ENCODE assay signal across 26 cellular contexts in the genomic region with DNA sequence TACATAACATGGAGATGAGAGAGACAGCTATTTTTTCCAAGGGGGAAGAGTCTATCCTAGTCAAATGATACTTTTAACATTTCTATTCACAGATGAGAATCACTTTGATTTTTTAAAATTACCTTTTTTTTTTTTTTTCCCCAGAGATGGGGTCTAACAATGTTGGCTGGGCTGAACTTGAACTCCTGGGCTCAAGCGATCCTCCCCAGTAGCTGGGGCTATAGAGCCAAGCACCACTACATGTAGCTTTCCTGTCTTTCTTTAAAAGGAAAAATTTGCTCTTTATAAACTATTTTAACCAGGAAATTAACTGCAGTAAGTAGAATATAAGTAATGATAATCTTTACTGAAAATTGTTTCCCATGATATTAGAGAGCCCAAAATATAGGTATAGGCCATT. TPM values are rescaled to one million over a fixed set of nuclear protein-coding genes. Genes with fewer than 3 reads are reported as not detected.
DNase-seq lines count a peak whose midpoint lies in the region; ATAC-seq and TF ChIP-seq lines count a peak whose summit lies in the region.
"Had no signal": no experiment of that assay in that cellular context is flagged by ENCODE, and none has a peak within 500 bp of the region (broad histone marks: within the 10 kb centered on the region; RNA-seq: fewer than 3 reads in every experiment).

No MANE protein-coding gene starts in this region.

- peaks cover 4% of the 10 kb centered on the region for H4K20me1 ChIP-seq in H9 (ENCODE audit: control insufficient read depth, insufficient read depth, insufficient read length)
- no peaks in the 10 kb centered on the region for H4K20me1 ChIP-seq in fibroblast of lung (ENCODE audit: control insufficient read depth, extremely low read depth, insufficient read depth, low read length)
- no peaks in the 10 kb centered on the region for H4K20me1 ChIP-seq in neural cell (ENCODE audit: insufficient read depth)

- TF ChIP-seq EP300 in neural cell (conservative IDR thresholded peaks at IDR 0.05; ENCODE audit: poor library complexity, severe bottlenecking) (no peak), tibial nerve (IDR thresholded peaks at IDR 0.05) (no peak)

- no peak overlapping the region for H3K18ac ChIP-seq in H9 (ENCODE audit: insufficient read length, low read depth, low read length)

- WGBS in H9 (ENCODE audit: extremely low coverage, insufficient read length, low lambda C conversion rate) = no CpG with 5 or more reads among the region's 1 CpG
- 52 to 57% methylated on average over 1 of the region's 1 CpG for WGBS in tibial nerve, 2 donors

- no peak overlapping the region for H2BK15ac ChIP-seq in H9 (ENCODE audit: low read depth, low read length)

- H3K56ac ChIP-seq in H9 (ENCODE audit: insufficient read length, low read depth, low read length) = no peak overlapping the region

- no peak overlapping the region for H4K5ac ChIP-seq in H9 (ENCODE audit: insufficient read length, low read depth, low read length)

- no peak overlapping the region for H2BK12ac ChIP-seq in H9 (ENCODE audit: insufficient read length, low read depth, low read length)

- no peak overlapping the region for H4K8ac ChIP-seq in H9 (replicated peaks; ENCODE audit: insufficient read length, low read depth, low read length)

- peaks cover 3% of the 10 kb centered on the region for H3F3A ChIP-seq in neural cell (ENCODE audit: insufficient read depth, low read length, poor library complexity, severe bottlenecking)

- H3K79me2 ChIP-seq in H9 (ENCODE audit: insufficient read depth, low read length) (no peaks in the 10 kb centered on the region), fibroblast of lung (ENCODE audit: control insufficient read depth, insufficient read depth, low read length) (no peaks in the 10 kb centered on the region), neural cell (replicated peaks; ENCODE audit: insufficient read depth, low read length) (peaks cover 59% of the 10 kb centered on the region)
- H3K79me2 ChIP-seq: parathyroid adenoma had no signal

- no peak for TF ChIP-seq RAD21 in neural cell (conservative IDR thresholded peaks at IDR 0.05)

- TF ChIP-seq POLR2A in tibial nerve (IDR thresholded peaks at IDR 0.05) = no peak

- H3K27ac ChIP-seq in H9 (ENCODE audit: insufficient read length, low read depth, low read length) = no peak overlapping the region
- H3K27ac ChIP-seq in fibroblast of lung (ENCODE audit: insufficient read depth, low read length) = no peak overlapping the region
- H3K27ac ChIP-seq in neural cell (ENCODE audit: low read length) = no peak overlapping the region
- H3K27ac ChIP-seq in tibial nerve = peak overlapping the region in 1 of 4 donors; percentile 62
- H3K27ac ChIP-seq: KMS-11, parathyroid adenoma had no signal

- H3K4me2 ChIP-seq in H9 (ENCODE audit: insufficient read depth, insufficient read length, low read length) = no peak overlapping the region
- no peak overlapping the region for H3K4me2 ChIP-seq in fibroblast of lung (ENCODE audit: extremely low read depth, insufficient read depth, low read length)
- peak overlapping the region; percentile 84 for H3K4me2 ChIP-seq in neural cell (ENCODE audit: low read length)
- H3K4me2 ChIP-seq: KMS-11 had no signal

- H3K4me3 ChIP-seq in astrocyte of the cerebellum (ENCODE audit: low read depth, low read length) (no peak overlapping the region), fibroblast of lung (replicated peaks in 1 of 4; ENCODE audit: control extremely low read depth in 1 of 4, insufficient read depth in 1 of 4, low read depth in 3 of 4, low read length in 4 of 4) (no peak overlapping the region), neural cell (ENCODE audit: low read length) (peak overlapping the region; percentile 93), tibial nerve (no peak overlapping the region)
- H3K4me3 ChIP-seq: lung had no signal

- H3T11ph ChIP-seq in H9 (ENCODE audit: low read length) = no peak overlapping the region

- peaks cover 20% of the 10 kb centered on the region for H3K23me2 ChIP-seq in H9 (ENCODE audit: insufficient read length, low read depth, low read length, poor library complexity, severe bottlenecking)

- H2AFZ ChIP-seq in H9 (ENCODE audit: low read length) (no peak overlapping the region), fibroblast of lung (ENCODE audit: low read length) (no peak overlapping the region), neural cell (ENCODE audit: low read depth, low read length) (no peak overlapping the region)
- H2AFZ ChIP-seq: parathyroid adenoma had no signal

- H3K9me2 ChIP-seq in neural cell (ENCODE audit: insufficient read depth, low read length) = no peaks in the 10 kb centered on the region

- no peak overlapping the region for H4K91ac ChIP-seq in H9 (ENCODE audit: insufficient read length, low read depth, low read length)

- H3K4ac ChIP-seq in H9 (ENCODE audit: low read depth, low read length) = no peak overlapping the region

- H3K27ac Mint-ChIP-seq in H9 = no peak overlapping the region
- H3K27ac Mint-ChIP-seq: activated naive CD4-positive, alpha-beta T cell treated with anti-CD3 and anti-CD28 coated beads for 36 hours; CD8-positive, alpha-beta memory T cell; stimulated activated naive B cell treated with anti-CD40 and anti-IgM and Interleukin-4, amounts not matched to agents 10 μg/mL and 1 μg/mL and 100 μg/mL, for 72 hours had no signal

- no peak overlapping the region for H2BK5ac ChIP-seq in H9 (ENCODE audit: insufficient read length, low read length)

- peaks cover 5% of the 10 kb centered on the region; the same call in 1 of the 2 replicates for H3K4me1 ChIP-seq in H9 (ENCODE audit: insufficient read depth, low read length)
- H3K4me1 ChIP-seq in fibroblast of lung (ENCODE audit: control insufficient read depth, extremely low read depth, insufficient read depth, low read length) = no peaks in the 10 kb centered on the region
- peaks cover 0 to 64% (median 11%) of the 10 kb centered on the region in 4 donors for H3K4me1 ChIP-seq in tibial nerve

- TF ChIP-seq CTCF in H9 (conservative IDR thresholded peaks at IDR 0.05) = peak; percentile 24; the same call in 1 of the 3 replicates
- TF ChIP-seq CTCF in astrocyte of the cerebellum (IDR thresholded peaks at IDR 0.05; ENCODE audit: low read depth, low read length, missing control alignments) = peak; percentile 53
- TF ChIP-seq CTCF in fibroblast of lung (conservative IDR thresholded peaks at IDR 0.05 in 1 of 2, IDR thresholded peaks at IDR 0.05 in 1 of 2; ENCODE audit: low read depth in 1 of 2, low read length in 2 of 2) = peak; percentile 29 to 32
- TF ChIP-seq CTCF in neural cell (IDR thresholded peaks at IDR 0.05; ENCODE audit: poor library complexity, severe bottlenecking) = no peak
- TF ChIP-seq CTCF in tibial nerve (IDR thresholded peaks at IDR 0.05) = peak in 1 of 5 experiments; percentile 18

- no peak overlapping the region for H3K23ac ChIP-seq in H9 (ENCODE audit: insufficient read length, low read depth, low read length)

- in situ Hi-C loops in astrocyte of the cerebellum (cut with HindIII; ENCODE audit: low sequenced_read_pairs) = no loop called here

- no peak overlapping the region for H3K4me3 Mint-ChIP-seq in H9
- H3K4me3 Mint-ChIP-seq: activated naive CD4-positive, alpha-beta T cell treated with anti-CD3 and anti-CD28 coated beads for 36 hours; CD8-positive, alpha-beta memory T cell; stimulated activated naive B cell treated with anti-CD40 and anti-IgM and Interleukin-4, amounts not matched to agents 10 μg/mL and 1 μg/mL and 100 μg/mL, for 72 hours had no signal

- H2BK120ac ChIP-seq in H9 (ENCODE audit: low read depth, low read length, poor library complexity, severe bottlenecking) = no peak overlapping the region

- no peaks in the 10 kb centered on the region; a peak in 1 of 5 replicates for H3K9me3 Mint-ChIP-seq in H9
- H3K9me3 Mint-ChIP-seq: activated naive CD4-positive, alpha-beta T cell treated with anti-CD3 and anti-CD28 coated beads for 36 hours; naive B cell; stimulated activated naive B cell treated with anti-CD40 and anti-IgM and Interleukin-4, amounts not matched to agents 10 μg/mL and 1 μg/mL and 100 μg/mL, for 72 hours had no signal

- H3K36me3 ChIP-seq in fibroblast of lung (ENCODE audit: control insufficient read depth, insufficient read depth, low read length) (no peaks in the 10 kb centered on the region), neural cell (ENCODE audit: insufficient read depth, low read length) (no peaks in the 10 kb centered on the region), tibial nerve (no peaks in the 10 kb centered on the region)

- H3K9ac ChIP-seq in H9 (ENCODE audit: extremely low read depth, insufficient read length, low read length) (no peak overlapping the region), fibroblast of lung (ENCODE audit: insufficient read depth, low read length) (no peak overlapping the region), neural cell (ENCODE audit: low read length) (no peak overlapping the region)
- H3K9ac ChIP-seq: KMS-11, parathyroid adenoma had no signal

- no peak overlapping the region for H2AK5ac ChIP-seq in H9 (ENCODE audit: insufficient read length, low read length)

- DNase-seq in H9 (no peak), astrocyte of the cerebellum (ENCODE audit: low read depth) (no peak), fibroblast of lung (ENCODE audit: low read depth in 2 of 2) (no peak), tibial nerve (ENCODE audit: low spot score in 2 of 2) (no peak), UCSD-AML1 (lab: John Stamatoyannopoulos, UW; ENCODE audit: unreplicated experiment) (no peak), HuH-7 (ENCODE audit: low spot score) (no peak)
- DNase-seq: activated CD8-positive, alpha-beta memory T cell treated with anti-CD3 and anti-CD28 coated beads for 24 hours; activated naive CD4-positive, alpha-beta T cell treated with anti-CD3 and anti-CD28 coated beads for 36 hours; activated T-cell treated with anti-CD3 and anti-CD28 coated beads, Interleukin-2, amount 50 U/mL, for 48 hours; CD8-positive, alpha-beta memory T cell; DMS79; foreskin melanocyte; hypothalamus; islet precursor cell; naive B cell; NCI-H1930; NCI-H345; NK-92 treated with Interleukin-12 subunit alpha and Interleukin-12 subunit beta, amount 100 ng/mL, for 24 hours; RPMI8226; stimulated activated naive B cell treated with anti-CD40 and anti-IgM and Interleukin-4, amounts not matched to agents 10 μg/mL and 1 μg/mL and 100 μg/mL, for 72 hours; T-helper 9 cell had no signal

- no peak for ATAC-seq in GM18498 (IDR thresholded peaks at IDR 0.05; ENCODE audit: unreplicated experiment)
- ATAC-seq: stimulated activated naive B cell treated with anti-CD40 and anti-IgM and Interleukin-4, amounts not matched to agents 10 μg/mL and 1 μg/mL and 100 μg/mL, for 72 hours had no signal

- peaks cover 21 to 28% of the 10 kb centered on the region in 2 experiments for H3K4me1 Mint-ChIP-seq in H9

- H3K27me3 ChIP-seq in H9 (ENCODE audit: insufficient read depth, low read length) (peaks cover 14% of the 10 kb centered on the region; the same call in 1 of the 2 replicates), fibroblast of lung (ENCODE audit: control insufficient read depth, insufficient read depth, low read length) (peaks cover 3% of the 10 kb centered on the region), neural cell (ENCODE audit: insufficient read depth, low read depth, low read length) (no peaks in the 10 kb centered on the region), tibial nerve (no peaks in the 10 kb centered on the region)

- no peaks in the 10 kb centered on the region; a peak in 1 of 7 replicates for H3K36me3 Mint-ChIP-seq in H9 (ENCODE audit: insufficient read depth in 1 of 3, low read depth in 3 of 3)
- H3K36me3 Mint-ChIP-seq: naive B cell; stimulated activated naive B cell treated with anti-CD40 and anti-IgM and Interleukin-4, amounts not matched to agents 10 μg/mL and 1 μg/mL and 100 μg/mL, for 72 hours had no signal

- H3K9me3 ChIP-seq in H9 (ENCODE audit: control insufficient read depth, low read depth, low read length) = no peaks in the 10 kb centered on the region
- no peaks in the 10 kb centered on the region for H3K9me3 ChIP-seq in fibroblast of lung (ENCODE audit: control insufficient read depth, insufficient read depth, low read depth, low read length)
- no peaks in the 10 kb centered on the region for H3K9me3 ChIP-seq in neural cell (ENCODE audit: low read length)
- H3K9me3 ChIP-seq in tibial nerve = no peaks in the 10 kb centered on the region

- no peak overlapping the region for H2BK20ac ChIP-seq in H9 (ENCODE audit: low read depth, low read length, poor library complexity, severe bottlenecking)

- peaks cover 42% of the 10 kb centered on the region for H3K27me3 Mint-ChIP-seq in H9 (ENCODE audit: low read depth)

- no peaks in the 10 kb centered on the region for H3K79me1 ChIP-seq in H9 (ENCODE audit: insufficient read depth, low read depth, low read length, poor library complexity, severe bottlenecking)

- no peak overlapping the region for H3K14ac ChIP-seq in H9 (ENCODE audit: insufficient read depth, low read length)

RNA-seq across cellular contexts. Expression of gene PRICKLE1, which starts 3.3 kb away (rescaled TPM):
- total RNA-seq in H9 (2021) (20.0 and 20.5 TPM in 2 replicates), fibroblast of lung (4.1 and 9.6 TPM in 2 replicates), tibial nerve (10 to 100 TPM; 21.6 to 51.7 (median 34.5) TPM)
- polyA plus RNA-seq in fibroblast of lung (3.4 and 14.4 TPM in 2 replicates), neural cell (20.0 and 20.6 TPM in 2 replicates)
- polyA plus RNA-seq in fibroblast of lung (2012) = 3.5 and 11.9 TPM in 2 replicates
- polyA minus RNA-seq in fibroblast of lung (ENCODE audit: low replicate concordance) (23.4 and 28.3 TPM in 2 replicates), neural cell (78.2 and 78.6 TPM in 2 replicates)
- total RNA-seq: activated naive CD4-positive, alpha-beta T cell treated with anti-CD3 and anti-CD28 coated beads for 36 hours; CD8-positive, alpha-beta memory T cell had no signal
